In genomic region chr13:110819203-110820014, GRCh38 we compare ENCODE assay signal across 8 cellular contexts.
DNase-seq lines count a peak whose midpoint lies in the region; ATAC-seq lines count a peak whose summit lies in the region.

No MANE protein-coding gene starts in this region.

- peaks cover 8% of the 10 kb centered on the region; the same call in 1 of the 2 replicates for H3K4me1 ChIP-seq in Karpas-422 (ENCODE audit: low read length)

- H3K4me2 ChIP-seq in Karpas-422 (ENCODE audit: low read depth, low read length, poor library complexity, severe bottlenecking), result no peak overlapping the region

- no peak overlapping the region for H3K4me3 ChIP-seq in Karpas-422 (ENCODE audit: low read length)

- ATAC-seq in GM21737 (IDR thresholded peaks at IDR 0.05; ENCODE audit: unreplicated experiment), result peak; percentile 87
- ATAC-seq in activated naive CD8-positive, alpha-beta T cell treated with anti-CD3 and anti-CD28 coated beads, Interleukin-2, amount 50 U/mL, for 24 hours, result peak; percentile 80
- peak; percentile 91 to 94 for ATAC-seq in left cardiac atrium

- in situ Hi-C loops in G401 (cut with HindIII; ENCODE audit: low sequenced_read_pairs), result no loop called here

- no peaks in the 10 kb centered on the region for H3K36me3 Mint-ChIP-seq in activated naive CD8-positive, alpha-beta T cell treated with anti-CD3 and anti-CD28 coated beads, Interleukin-2, amount 50 U/mL, for 24 hours (ENCODE audit: low read depth)

- no peaks in the 10 kb centered on the region for H4K20me1 ChIP-seq in Karpas-422 (ENCODE audit: insufficient read depth, low read depth, low read length)

- peak; percentile 81 for DNase-seq in G401 (ENCODE audit: low spot score)
- DNase-seq in Karpas-422, result peak; percentile 90
- peak; percentile 57 for DNase-seq in T follicular helper cell (ENCODE audit: low read depth)
- DNase-seq in activated naive CD8-positive, alpha-beta T cell treated with anti-CD3 and anti-CD28 coated beads, Interleukin-2, amount 50 U/mL, for 24 hours, result peak; percentile 83
- peak; percentile 85 for DNase-seq in left cardiac atrium
- peak; percentile 50 for DNase-seq in renal cortical epithelial cell (ENCODE audit: low read depth)
- DNase-seq in cortex of kidney (lab: John Stamatoyannopoulos, UW), result no peak

- no peaks in the 10 kb centered on the region for H3K27me3 ChIP-seq in Karpas-422 (ENCODE audit: low read length)

- no peaks in the 10 kb centered on the region for H3K9me2 ChIP-seq in Karpas-422 (replicated peaks; ENCODE audit: insufficient read depth, low read length)

- no peak overlapping the region for H3K27ac Mint-ChIP-seq in activated naive CD8-positive, alpha-beta T cell treated with anti-CD3 and anti-CD28 coated beads, Interleukin-2, amount 50 U/mL, for 24 hours

- no peak overlapping the region for H3K4me3 Mint-ChIP-seq in activated naive CD8-positive, alpha-beta T cell treated with anti-CD3 and anti-CD28 coated beads, Interleukin-2, amount 50 U/mL, for 24 hours

- H3K27me3 Mint-ChIP-seq in activated naive CD8-positive, alpha-beta T cell treated with anti-CD3 and anti-CD28 coated beads, Interleukin-2, amount 50 U/mL, for 24 hours, result no peaks in the 10 kb centered on the region

- no peaks in the 10 kb centered on the region for H3K9me3 ChIP-seq in Karpas-422 (ENCODE audit: low read length)

- intact Hi-C loops in left cardiac atrium (cut with DNase I), result loop anchor here (5.0 to 10.0 kb wide), 3 partner anchors 115 to 227 kb away; partner anchors contain the start of gene CARS2 (in 1 of the 2)

- no peaks in the 10 kb centered on the region for H3K9me3 Mint-ChIP-seq in activated naive CD8-positive, alpha-beta T cell treated with anti-CD3 and anti-CD28 coated beads, Interleukin-2, amount 50 U/mL, for 24 hours

- no peaks in the 10 kb centered on the region for H3K79me2 ChIP-seq in Karpas-422 (ENCODE audit: low read length)

- no peak overlapping the region for H3K9ac ChIP-seq in Karpas-422 (ENCODE audit: low read length)

- no peaks in the 10 kb centered on the region for H3K36me3 ChIP-seq in Karpas-422 (ENCODE audit: insufficient read depth, low read length)

- H3K4me1 Mint-ChIP-seq in activated naive CD8-positive, alpha-beta T cell treated with anti-CD3 and anti-CD28 coated beads, Interleukin-2, amount 50 U/mL, for 24 hours, result peaks cover 16% of the 10 kb centered on the region

- no peak overlapping the region for H3K27ac ChIP-seq in Karpas-422 (ENCODE audit: low read length)

- no peak overlapping the region for H2AFZ ChIP-seq in Karpas-422 (ENCODE audit: low read length)
